Comparison of ENCODE assay signal across 8 cellular contexts in genomic region chr14:24171422-24172260, GRCh38. TPM values are rescaled to one million over a fixed set of nuclear protein-coding genes. Genes with fewer than 3 reads are reported as not detected.
DNase-seq lines count a peak whose midpoint lies in the region; ATAC-seq, FAIRE-seq and TF ChIP-seq lines count a peak whose summit lies in the region.

TSS of gene REC8 (plus strand) at chr14:24172080. CDS start at chr14:24172553, 473 bp downstream.

- no peaks in the 10 kb centered on the region for H3K27me3 Mint-ChIP-seq in activated naive CD4-positive, alpha-beta T cell treated with anti-CD3 and anti-CD28 coated beads for 36 hours (ENCODE audit: low read depth)

- H3K9me3 ChIP-seq in OCI-LY1 (ENCODE audit: low read length): no peaks in the 10 kb centered on the region
- no peaks in the 10 kb centered on the region for H3K9me3 ChIP-seq in pancreas
- H3K9me3 ChIP-seq in tibial nerve: no peaks in the 10 kb centered on the region

- TF ChIP-seq CTCF in OCI-LY1 (IDR thresholded peaks at IDR 0.05; ENCODE audit: low read length): no peak
- TF ChIP-seq CTCF in pancreas (IDR thresholded peaks at IDR 0.05): no peak
- TF ChIP-seq CTCF in tibial nerve (IDR thresholded peaks at IDR 0.05): peak in 1 of 5 experiments; percentile 12

- H3K36me3 ChIP-seq in OCI-LY1 (ENCODE audit: insufficient read depth, low read length): peaks cover 14% of the 10 kb centered on the region
- H3K36me3 ChIP-seq in pancreas: peaks cover 0 to 12% (median 8%) of the 10 kb centered on the region in 3 donors
- peaks cover 0 to 69% (median 0%) of the 10 kb centered on the region in 3 donors for H3K36me3 ChIP-seq in tibial nerve

- CTCF ChIA-PET in activated naive CD4-positive, alpha-beta T cell treated with anti-CD3 and anti-CD28 coated beads for 36 hours (lab: Charles Lee): interaction anchor here (0.6 to 1.7 kb wide), 2 partner anchors 10 to 258 kb away, joined by 4 to 5 read pairs; no protein-coding TSS in a partner anchor

- H3K27me3 ChIP-seq in OCI-LY1 (ENCODE audit: insufficient read depth, low read length): no peaks in the 10 kb centered on the region
- no peaks in the 10 kb centered on the region for H3K27me3 ChIP-seq in pancreas
- H3K27me3 ChIP-seq in tibial nerve: no peaks in the 10 kb centered on the region

- peaks cover 20% of the 10 kb centered on the region for H3K36me3 Mint-ChIP-seq in activated naive CD4-positive, alpha-beta T cell treated with anti-CD3 and anti-CD28 coated beads for 36 hours (ENCODE audit: low read depth)

- peak within 1 kb of the TSS; percentile 75 for H3K27ac Mint-ChIP-seq in activated naive CD4-positive, alpha-beta T cell treated with anti-CD3 and anti-CD28 coated beads for 36 hours

- no peak for TF ChIP-seq POLR2A in tibial nerve (IDR thresholded peaks at IDR 0.05)

- H3K4me3 ChIP-seq in OCI-LY1 (ENCODE audit: low read depth, low read length, poor library complexity, severe bottlenecking): peak within 1 kb of the TSS; percentile 36
- peak within 1 kb of the TSS in 1 of 4 donors; percentile 20 for H3K4me3 ChIP-seq in pancreas
- H3K4me3 ChIP-seq in tibial nerve: peak within 1 kb of the TSS; percentile 38 to 48 (median 46)

- no peaks in the 10 kb centered on the region for H3K79me2 ChIP-seq in OCI-LY1 (ENCODE audit: insufficient read depth, low read length)

- no peaks in the 10 kb centered on the region for H4K20me1 ChIP-seq in OCI-LY1 (ENCODE audit: insufficient read depth, low read length)

- no peaks in the 10 kb centered on the region for H3F3A ChIP-seq in OCI-LY1 (ENCODE audit: insufficient read depth, low read length)

- WGBS in pancreas, 2 donors: 62 to 67% methylated on average over 63 of the region's 63 CpGs
- 8 to 14% methylated on average over 54 to 63 of the region's 63 CpGs for WGBS in tibial nerve, 2 donors

- peak within 1 kb of the TSS; percentile 32; the same call in 1 of the 2 replicates for H3K4me2 ChIP-seq in OCI-LY1 (ENCODE audit: low read length)

- H2AFZ ChIP-seq in OCI-LY1 (ENCODE audit: low read length): no peak within 1 kb of the TSS

- no peak for FAIRE-seq in pancreas (lab: Jason Lieb, UNC)

- intact Hi-C loops in activated naive CD4-positive, alpha-beta T cell treated with anti-CD3 and anti-CD28 coated beads for 36 hours (cut with micrococcal nuclease): loop anchor here (1.0 kb wide), 1 partner anchor 17 kb away; the partner anchor contains the start of gene IPO4
- intact Hi-C loops in Right ventricle myocardium superior (cut with DNase I): no loop called here
- intact Hi-C loops in pancreas (cut with DNase I): no loop called here

- H3K27ac ChIP-seq in OCI-LY1 (ENCODE audit: low read depth, low read length, poor library complexity, severe bottlenecking) (no peak within 1 kb of the TSS), pancreas (no peak within 1 kb of the TSS), tibial nerve (peak within 1 kb of the TSS; percentile 49 to 77 (median 64))

- peak; percentile 70 for ATAC-seq in GM18858 (IDR thresholded peaks at IDR 0.05; ENCODE audit: unreplicated experiment)
- peak; percentile 86 for ATAC-seq in HG03064 (IDR thresholded peaks at IDR 0.05; ENCODE audit: low read depth, unreplicated experiment)
- peak; percentile 65 for ATAC-seq in Right ventricle myocardium superior (ENCODE audit: poor library complexity)
- peak; percentile 28 to 87 (median 80) for ATAC-seq in pancreas

- H3K4me1 ChIP-seq in OCI-LY1 (ENCODE audit: insufficient read depth, low read length, severe bottlenecking) (no peaks in the 10 kb centered on the region), pancreas (no peaks in the 10 kb centered on the region), tibial nerve (peaks cover 0 to 14% (median 2%) of the 10 kb centered on the region in 4 donors)

- peak; percentile 72 for DNase-seq in activated naive CD4-positive, alpha-beta T cell treated with anti-CD3 and anti-CD28 coated beads for 36 hours
- DNase-seq in Right ventricle myocardium superior (peak; percentile 79), pancreas (peak in 3 of 6 donors; percentile 43 to 82 (median 45)), tibial nerve (ENCODE audit: low spot score in 2 of 2) (peak; percentile 61 to 63), GDM1 (lab: John Stamatoyannopoulos, UW) (no peak)

- peak within 1 kb of the TSS; percentile 70 for H3K4me3 Mint-ChIP-seq in activated naive CD4-positive, alpha-beta T cell treated with anti-CD3 and anti-CD28 coated beads for 36 hours

- H3K4me1 Mint-ChIP-seq in activated naive CD4-positive, alpha-beta T cell treated with anti-CD3 and anti-CD28 coated beads for 36 hours (ENCODE audit: low read depth): peaks cover 22% of the 10 kb centered on the region

- peak in 1 of 2 donors; percentile 17 for TF ChIP-seq EP300 in tibial nerve (IDR thresholded peaks at IDR 0.05)

- H3K9ac ChIP-seq in OCI-LY1 (ENCODE audit: low read length): no peak within 1 kb of the TSS

- H3K9me3 Mint-ChIP-seq in activated naive CD4-positive, alpha-beta T cell treated with anti-CD3 and anti-CD28 coated beads for 36 hours: no peaks in the 10 kb centered on the region

- H3K9me2 ChIP-seq in OCI-LY1 (ENCODE audit: low read depth, low read length): no peaks in the 10 kb centered on the region

RNA-seq across cellular contexts. Expression of gene REC8, which starts in this region (rescaled TPM):
- total RNA-seq in activated naive CD4-positive, alpha-beta T cell treated with anti-CD3 and anti-CD28 coated beads for 36 hours: 10 to 100 TPM; 19.3 to 22.3 TPM
- total RNA-seq in Right ventricle myocardium superior: 1.7 TPM
- total RNA-seq in pancreas: 1 to 10 TPM; 3.5 to 9.9 (median 4.5) TPM
- 10 to 100 TPM; 22.8 to 41.1 TPM for polyA plus RNA-seq in pancreas
- total RNA-seq in tibial nerve: 10 to 100 TPM in 3 of 4 donors, 1 to 10 TPM in 1; 6.5 to 25.5 (median 16.3) TPM

Comparison
In these comparisons a context has a peak if more than half of its experiments do, and no peak if none do; other contexts are left out.
1. H3K27ac ChIP-seq: peak in tibial nerve (4 of 4); none in OCI-LY1 (single experiment) and pancreas (0 of 4).
2. Peak in every context shown above with its lines, with median percentiles within 50 percentile points of each other: ATAC-seq.